ENCODE assay signal across 8 cellular contexts in genomic region chr2:161250864-161251436, GRCh38. TPM values are rescaled to one million over a fixed set of nuclear protein-coding genes. Genes with fewer than 3 reads are reported as not detected.
A peak's percentile ranks its signal among the peaks of the same experiment; 100 is the strongest.
DNase-seq lines count a peak whose midpoint lies in the region; ATAC-seq and TF ChIP-seq lines count a peak whose summit lies in the region.

No MANE protein-coding gene starts in this region.

- TF ChIP-seq CTCF in GM23338 (conservative IDR thresholded peaks at IDR 0.05; ENCODE audit: low read depth in 2 of 2) (peak; percentile 86 to 88), MM.1S (IDR thresholded peaks at IDR 0.05; ENCODE audit: low read length) (peak; percentile 67), fibroblast of pulmonary artery (IDR thresholded peaks at IDR 0.05; ENCODE audit: low read length, missing control alignments) (peak; percentile 72)

- H3K4me3 ChIP-seq in GM23338 (no peak overlapping the region), MM.1S (ENCODE audit: low read length) (no peak overlapping the region), fibroblast of pulmonary artery (replicated peaks; ENCODE audit: low read depth, low read length) (no peak overlapping the region)

- H3K4me3 Mint-ChIP-seq in activated naive CD4-positive, alpha-beta T cell treated with anti-CD3 and anti-CD28 coated beads, Interleukin-2, amount 10 ng/mL, durations not matched to agents 7 days and 5 days = no peak overlapping the region
- no peak overlapping the region for H3K4me3 Mint-ChIP-seq in GM23338
- H3K4me3 Mint-ChIP-seq in stimulated activated naive B cell treated with anti-CD40 and anti-IgM and Interleukin-4, amounts not matched to agents 10 μg/mL and 1 μg/mL and 100 μg/mL, for 72 hours = no peak overlapping the region

- no peaks in the 10 kb centered on the region for H3K36me3 Mint-ChIP-seq in activated naive CD4-positive, alpha-beta T cell treated with anti-CD3 and anti-CD28 coated beads, Interleukin-2, amount 50 U/mL, for 72 hours
- peaks cover 8% of the 10 kb centered on the region for H3K36me3 Mint-ChIP-seq in activated naive CD4-positive, alpha-beta T cell treated with anti-CD3 and anti-CD28 coated beads, Interleukin-2, amount 10 ng/mL, durations not matched to agents 7 days and 5 days
- H3K36me3 Mint-ChIP-seq in GM23338 (ENCODE audit: low read depth) = no peaks in the 10 kb centered on the region
- peaks cover 4 to 5% of the 10 kb centered on the region in 2 donors for H3K36me3 Mint-ChIP-seq in stimulated activated naive B cell treated with anti-CD40 and anti-IgM and Interleukin-4, amounts not matched to agents 10 μg/mL and 1 μg/mL and 100 μg/mL, for 72 hours

- CTCF ChIA-PET in activated naive CD4-positive, alpha-beta T cell treated with anti-CD3 and anti-CD28 coated beads, Interleukin-2, amount 10 ng/mL, durations not matched to agents 7 days and 5 days (lab: Charles Lee) = interaction anchor here (1.0 to 3.7 kb wide), 4 partner anchors 13 to 23 kb away, joined by 3 to 16 read pairs (median 5); no protein-coding TSS in a partner anchor

- ATAC-seq in activated naive CD4-positive, alpha-beta T cell treated with anti-CD3 and anti-CD28 coated beads, Interleukin-2, amount 50 U/mL, for 72 hours = peak; percentile 65 to 72
- ATAC-seq in GM23338 = peak; percentile 91
- ATAC-seq in stimulated activated naive B cell treated with anti-CD40 and anti-IgM and Interleukin-4, amounts not matched to agents 10 μg/mL and 1 μg/mL and 100 μg/mL, for 72 hours (replicated peaks) = peak; percentile 34 to 57

- H3K4me1 ChIP-seq in GM23338 (ENCODE audit: insufficient read depth) (peaks cover 22% of the 10 kb centered on the region), MM.1S (ENCODE audit: low read length) (peaks cover 3% of the 10 kb centered on the region; the same call in 1 of the 2 replicates)

- no peaks in the 10 kb centered on the region for H3K79me2 ChIP-seq in GM23338 (replicated peaks; ENCODE audit: insufficient read depth)
- no peaks in the 10 kb centered on the region for H3K79me2 ChIP-seq in MM.1S (ENCODE audit: low read length)

- H2AFZ ChIP-seq in GM23338 (no peak overlapping the region), MM.1S (ENCODE audit: low read length) (no peak overlapping the region)

- H3K4me2 ChIP-seq in GM23338 = no peak overlapping the region
- no peak overlapping the region for H3K4me2 ChIP-seq in MM.1S (ENCODE audit: low read depth, low read length)

- no peaks in the 10 kb centered on the region for H3K27me3 Mint-ChIP-seq in activated naive CD4-positive, alpha-beta T cell treated with anti-CD3 and anti-CD28 coated beads, Interleukin-2, amount 10 ng/mL, durations not matched to agents 7 days and 5 days
- peaks cover 4% of the 10 kb centered on the region for H3K27me3 Mint-ChIP-seq in GM23338 (ENCODE audit: insufficient read depth, low read depth, poor library complexity)
- H3K27me3 Mint-ChIP-seq in stimulated activated naive B cell treated with anti-CD40 and anti-IgM and Interleukin-4, amounts not matched to agents 10 μg/mL and 1 μg/mL and 100 μg/mL, for 72 hours = peaks cover 0 to 7% of the 10 kb centered on the region in 2 donors

- no peak overlapping the region for H3K9ac ChIP-seq in MM.1S (ENCODE audit: low read length)

- H3K36me3 ChIP-seq in GM23338 (ENCODE audit: insufficient read depth) (no peaks in the 10 kb centered on the region), MM.1S (replicated peaks; ENCODE audit: insufficient read depth, low read length) (no peaks in the 10 kb centered on the region)

- H3K27me3 ChIP-seq in GM23338 (ENCODE audit: insufficient read depth) (peaks cover 21% of the 10 kb centered on the region), MM.1S (replicated peaks; ENCODE audit: insufficient read depth, low read length) (no peaks in the 10 kb centered on the region)

- H3K9me2 ChIP-seq in GM23338 (ENCODE audit: insufficient read depth) (no peaks in the 10 kb centered on the region), MM.1S (replicated peaks; ENCODE audit: insufficient read depth, low read length) (no peaks in the 10 kb centered on the region)

- DNase-seq in activated naive CD4-positive, alpha-beta T cell treated with anti-CD3 and anti-CD28 coated beads, Interleukin-2, amount 50 U/mL, for 72 hours (ENCODE audit: low spot score in 2 of 2) = no peak
- no peak for DNase-seq in activated naive CD4-positive, alpha-beta T cell treated with anti-CD3 and anti-CD28 coated beads, Interleukin-2, amount 10 ng/mL, durations not matched to agents 7 days and 5 days
- DNase-seq in GM23338 (ENCODE audit: low spot score) = peak; percentile 93
- peak; percentile 66 for DNase-seq in MM.1S
- peak; percentile 61 for DNase-seq in SK-N-DZ (ENCODE audit: low spot score)
- peak; percentile 59 for DNase-seq in fibroblast of pulmonary artery (ENCODE audit: low read depth)
- DNase-seq in stimulated activated naive B cell treated with anti-CD40 and anti-IgM and Interleukin-4, amounts not matched to agents 10 μg/mL and 1 μg/mL and 100 μg/mL, for 72 hours = no peak
- no peak for DNase-seq in activated T-cell treated with anti-CD3 and anti-CD28 coated beads, Interleukin-2, amount 50 U/mL, for 48 hours

- no peaks in the 10 kb centered on the region for H3F3A ChIP-seq in GM23338 (replicated peaks; ENCODE audit: low read depth)
- H3F3A ChIP-seq in MM.1S (ENCODE audit: insufficient read depth, low read length) = no peaks in the 10 kb centered on the region; the same call in 1 of the 2 replicates

- H3K9me3 ChIP-seq in MM.1S (replicated peaks; ENCODE audit: insufficient read depth, low read length) = no peaks in the 10 kb centered on the region

- H3K4me1 Mint-ChIP-seq in activated naive CD4-positive, alpha-beta T cell treated with anti-CD3 and anti-CD28 coated beads, Interleukin-2, amount 10 ng/mL, durations not matched to agents 7 days and 5 days = peaks cover 16% of the 10 kb centered on the region
- peaks cover 28% of the 10 kb centered on the region for H3K4me1 Mint-ChIP-seq in GM23338
- H3K4me1 Mint-ChIP-seq in stimulated activated naive B cell treated with anti-CD40 and anti-IgM and Interleukin-4, amounts not matched to agents 10 μg/mL and 1 μg/mL and 100 μg/mL, for 72 hours = peaks cover 3 to 8% of the 10 kb centered on the region in 2 donors

- H3K27ac Mint-ChIP-seq in activated naive CD4-positive, alpha-beta T cell treated with anti-CD3 and anti-CD28 coated beads, Interleukin-2, amount 50 U/mL, for 72 hours = no peak overlapping the region
- H3K27ac Mint-ChIP-seq in activated naive CD4-positive, alpha-beta T cell treated with anti-CD3 and anti-CD28 coated beads, Interleukin-2, amount 10 ng/mL, durations not matched to agents 7 days and 5 days = no peak overlapping the region
- no peak overlapping the region for H3K27ac Mint-ChIP-seq in GM23338
- H3K27ac Mint-ChIP-seq in stimulated activated naive B cell treated with anti-CD40 and anti-IgM and Interleukin-4, amounts not matched to agents 10 μg/mL and 1 μg/mL and 100 μg/mL, for 72 hours = no peak overlapping the region

- H3K27ac ChIP-seq in GM23338 (ENCODE audit: low read depth) = no peak overlapping the region
- H3K27ac ChIP-seq in MM.1S (ENCODE audit: low read length) = no peak overlapping the region

- H4K20me1 ChIP-seq in GM23338 (replicated peaks; ENCODE audit: insufficient read depth) (no peaks in the 10 kb centered on the region), MM.1S (ENCODE audit: insufficient read depth, low read length) (no peaks in the 10 kb centered on the region)

- no peaks in the 10 kb centered on the region for H3K9me3 Mint-ChIP-seq in activated naive CD4-positive, alpha-beta T cell treated with anti-CD3 and anti-CD28 coated beads, Interleukin-2, amount 50 U/mL, for 72 hours
- no peaks in the 10 kb centered on the region for H3K9me3 Mint-ChIP-seq in activated naive CD4-positive, alpha-beta T cell treated with anti-CD3 and anti-CD28 coated beads, Interleukin-2, amount 10 ng/mL, durations not matched to agents 7 days and 5 days
- no peaks in the 10 kb centered on the region for H3K9me3 Mint-ChIP-seq in GM23338
- H3K9me3 Mint-ChIP-seq in stimulated activated naive B cell treated with anti-CD40 and anti-IgM and Interleukin-4, amounts not matched to agents 10 μg/mL and 1 μg/mL and 100 μg/mL, for 72 hours = no peaks in the 10 kb centered on the region

TF ChIP-seq in GM23338, 12 proteins besides CTCF, POLR2A, EP300 and RAD21:
- TF ChIP-seq, protein P1, sequence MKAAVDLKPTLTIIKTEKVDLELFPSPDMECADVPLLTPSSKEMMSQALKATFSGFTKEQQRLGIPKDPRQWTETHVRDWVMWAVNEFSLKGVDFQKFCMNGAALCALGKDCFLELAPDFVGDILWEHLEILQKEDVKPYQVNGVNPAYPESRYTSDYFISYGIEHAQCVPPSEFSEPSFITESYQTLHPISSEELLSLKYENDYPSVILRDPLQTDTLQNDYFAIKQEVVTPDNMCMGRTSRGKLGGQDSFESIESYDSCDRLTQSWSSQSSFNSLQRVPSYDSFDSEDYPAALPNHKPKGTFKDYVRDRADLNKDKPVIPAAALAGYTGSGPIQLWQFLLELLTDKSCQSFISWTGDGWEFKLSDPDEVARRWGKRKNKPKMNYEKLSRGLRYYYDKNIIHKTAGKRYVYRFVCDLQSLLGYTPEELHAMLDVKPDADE (IDR thresholded peaks at IDR 0.05) = 0 out of 2 replicates have a peak, but pooled peaks have one; percentile 24
- TF ChIP-seq POLR2AphosphoS5 (IDR thresholded peaks at IDR 0.05; ENCODE audit: low read depth) = no peak
- no peak for TF ChIP-seq STAT1 (IDR thresholded peaks at IDR 0.05; ENCODE audit: unreplicated experiment)
- no peak for TF ChIP-seq NANOG (IDR thresholded peaks at IDR 0.05; ENCODE audit: borderline replicate concordance)

RNA-seq across cellular contexts. Expression of gene PSMD14, which starts 57.3 kb away (rescaled TPM):
- total RNA-seq in activated naive CD4-positive, alpha-beta T cell treated with anti-CD3 and anti-CD28 coated beads, Interleukin-2, amount 50 U/mL, for 72 hours = 10 to 100 TPM; 75.6 to 83.7 TPM
- 91.6 and 92.2 TPM in 2 replicates for total RNA-seq in GM23338 (2014; rRNA removed; shearing (Covaris generic))
- 112 and 123 TPM in 2 replicates for polyA plus RNA-seq in GM23338 (2016; fragmentation: Nextera tagmentation; extraction: Ambion mirVana)
- polyA plus RNA-seq in SK-N-DZ (2014; cell fraction: cytosol; rRNA removed) = 129 and 140 TPM in 2 replicates
- polyA plus RNA-seq in SK-N-DZ (2014; cell fraction: nucleus; rRNA removed) = 53.8 and 77.2 TPM in 2 replicates

Comparison
In these comparisons a context has a peak if more than half of its experiments do, and no peak if none do; other contexts are left out.
1. DNase-seq: peak in GM23338 (single experiment), MM.1S (single experiment), SK-N-DZ (single experiment) and fibroblast of pulmonary artery (single experiment); none in activated naive CD4-positive, alpha-beta T cell treated with anti-CD3 and anti-CD28 coated beads, Interleukin-2, amount 50 U/mL, for 72 hours (0 of 2), activated naive CD4-positive, alpha-beta T cell treated with anti-CD3 and anti-CD28 coated beads, Interleukin-2, amount 10 ng/mL, durations not matched to agents 7 days and 5 days (single experiment), stimulated activated naive B cell treated with anti-CD40 and anti-IgM and Interleukin-4, amounts not matched to agents 10 μg/mL and 1 μg/mL and 100 μg/mL, for 72 hours (single experiment) and activated T-cell treated with anti-CD3 and anti-CD28 coated beads, Interleukin-2, amount 50 U/mL, for 48 hours (0 of 2).
2. Peak in every context shown above with its lines, with median percentiles within 50 percentile points of each other: ATAC-seq and CTCF ChIP-seq.